In genomic region chrX:120468825-120469525, GRCh38 we compare ENCODE assay signal across 8 cellular contexts. TPM values are rescaled to one million over a fixed set of nuclear protein-coding genes. Genes with fewer than 3 reads are reported as not detected.
DNase-seq lines count a peak whose midpoint lies in the region; ATAC-seq and TF ChIP-seq lines count a peak whose summit lies in the region.

LAMP2 (minus strand) TSS chrX:120469296; CDS start chrX:120469169, 127 bp downstream.

- peaks cover 14% of the 10 kb centered on the region for H3K36me3 Mint-ChIP-seq in T-helper 2 cell treated with Interferon-gamma antibody and Interleukin-4, amounts not matched to agents 5 μg/mL and 100 μg/mL, for 36 hours (ENCODE audit: low read depth)

- H3K27ac ChIP-seq in ascending aorta (peak within 1 kb of the TSS; percentile 83 to 88), right cardiac atrium (ENCODE audit: low read length) (peak within 1 kb of the TSS; percentile 99), uterus (peak within 1 kb of the TSS; percentile 88 to 92)

- H3K27ac Mint-ChIP-seq in T-helper 2 cell treated with Interferon-gamma antibody and Interleukin-4, amounts not matched to agents 5 μg/mL and 100 μg/mL, for 36 hours = peak within 1 kb of the TSS; percentile 85

- no peaks in the 10 kb centered on the region for H3K9me3 ChIP-seq in ascending aorta
- H3K9me3 ChIP-seq in right cardiac atrium (ENCODE audit: control insufficient read depth, low read length) = no peaks in the 10 kb centered on the region
- no peaks in the 10 kb centered on the region for H3K9me3 ChIP-seq in uterus

- H3K4me3 ChIP-seq in ascending aorta = peak within 1 kb of the TSS; percentile 64 to 79
- H3K4me3 ChIP-seq in right cardiac atrium (ENCODE audit: low read length) = peak within 1 kb of the TSS; percentile 82
- peak within 1 kb of the TSS; percentile 56 to 57 for H3K4me3 ChIP-seq in uterus

- peaks cover 14% of the 10 kb centered on the region for H3K4me1 Mint-ChIP-seq in T-helper 2 cell treated with Interferon-gamma antibody and Interleukin-4, amounts not matched to agents 5 μg/mL and 100 μg/mL, for 36 hours (ENCODE audit: low read depth)

- H3K4me1 ChIP-seq in ascending aorta = no peaks in the 10 kb centered on the region
- H3K4me1 ChIP-seq in right cardiac atrium (ENCODE audit: control insufficient read depth, insufficient read depth, low read length) = peaks cover 3% of the 10 kb centered on the region
- no peaks in the 10 kb centered on the region for H3K4me1 ChIP-seq in uterus

- no peak for TF ChIP-seq CTCF in ascending aorta (IDR thresholded peaks at IDR 0.05)
- TF ChIP-seq CTCF in uterus (IDR thresholded peaks at IDR 0.05) = no peak

- peak; percentile 33 to 74 for TF ChIP-seq POLR2A in uterus (IDR thresholded peaks at IDR 0.05)

- H3K27me3 ChIP-seq in ascending aorta = no peaks in the 10 kb centered on the region
- H3K27me3 ChIP-seq in right cardiac atrium (ENCODE audit: control insufficient read depth, insufficient read depth) = no peaks in the 10 kb centered on the region
- no peaks in the 10 kb centered on the region for H3K27me3 ChIP-seq in uterus

- peak; percentile 83 for ATAC-seq in GM18508 (IDR thresholded peaks at IDR 0.05; ENCODE audit: insufficient read depth, unreplicated experiment)
- ATAC-seq in HG02981 (IDR thresholded peaks at IDR 0.05; ENCODE audit: unreplicated experiment) = peak; percentile 99
- peak; percentile 98 for ATAC-seq in right cardiac atrium

- no peaks in the 10 kb centered on the region for H3K27me3 Mint-ChIP-seq in T-helper 2 cell treated with Interferon-gamma antibody and Interleukin-4, amounts not matched to agents 5 μg/mL and 100 μg/mL, for 36 hours (ENCODE audit: low read depth)

- peak within 1 kb of the TSS; percentile 94 for H3K4me3 Mint-ChIP-seq in T-helper 2 cell treated with Interferon-gamma antibody and Interleukin-4, amounts not matched to agents 5 μg/mL and 100 μg/mL, for 36 hours

- H3K36me3 ChIP-seq in ascending aorta = no peaks in the 10 kb centered on the region
- no peaks in the 10 kb centered on the region for H3K36me3 ChIP-seq in uterus

- 0% methylated on average over 50 of the region's 50 CpGs for WGBS in right cardiac atrium

- intact Hi-C loops in ascending aorta (cut with DNase I) = loop anchor here (1.0 to 5.0 kb wide), 2 partner anchors 17 to 217 kb away; partner anchors contain the start of gene ZBTB33
- intact Hi-C loops in right cardiac atrium (cut with DNase I) = no loop called here
- intact Hi-C loops in uterus (cut with DNase I; ENCODE audit: low total_unique reads) = no loop called here

- DNase-seq in NCI-H2029 (lab: John Stamatoyannopoulos, UW) (peak; percentile 85), ascending aorta (ENCODE audit: low spot score in 2 of 2) (peak; percentile 61 to 94), right cardiac atrium (peak; percentile 88 to 95 (median 94)), putamen (ENCODE audit: low spot score) (peak; percentile 91), uterus (peak; percentile 88 to 89)
- peak; percentile 78 for DNase-seq in T-helper 2 cell treated with Interferon-gamma antibody and Interleukin-4, amounts not matched to agents 5 μg/mL and 100 μg/mL, for 36 hours (ENCODE audit: low spot score)

- H3K9me3 Mint-ChIP-seq in T-helper 2 cell treated with Interferon-gamma antibody and Interleukin-4, amounts not matched to agents 5 μg/mL and 100 μg/mL, for 36 hours = no peaks in the 10 kb centered on the region

RNA-seq across cellular contexts. Expression of gene LAMP2, which starts in this region (rescaled TPM):
- total RNA-seq in ascending aorta (60.1 TPM), right cardiac atrium (10 to 100 TPM; 72.6 to 80.0 (median 75.0) TPM), uterus (100 to 1,000 TPM in 1 of 4 donors, 10 to 100 TPM in 3; 44.4 to 155 (median 81.8) TPM)
- 37.6 TPM for polyA plus RNA-seq in right cardiac atrium

Comparison
In these comparisons a context has a peak if more than half of its experiments do, and no peak if none do; other contexts are left out.
1. Peak in every context shown above with its lines: DNase-seq, ATAC-seq, H3K4me3 ChIP-seq and H3K27ac ChIP-seq.